ENCODE assay signal across 9 cellular contexts in genomic region chr13:39036212-39036611, GRCh38. TPM values are rescaled to one million over a fixed set of nuclear protein-coding genes. Genes with fewer than 3 reads are reported as not detected.
DNase-seq lines count a peak whose midpoint lies in the region; ATAC-seq, FAIRE-seq and TF ChIP-seq lines count a peak whose summit lies in the region.
"Had no signal": no experiment of that assay in that cellular context is flagged by ENCODE, and none has a peak within 500 bp of the region (broad histone marks: within the 10 kb centered on the region; RNA-seq: fewer than 3 reads in every experiment).

No MANE protein-coding gene starts in this region.

- no peaks in the 10 kb centered on the region for H3K27me3 Mint-ChIP-seq in T-helper 2 cell treated with Interferon-gamma antibody and Interleukin-4, amounts not matched to agents 5 μg/mL and 100 μg/mL, for 36 hours (ENCODE audit: low read depth)

- H3K27ac ChIP-seq in ACC112 (ENCODE audit: low read depth, low read length) = no peak overlapping the region

- H3K4me3 ChIP-seq in ACC112 (ENCODE audit: low read depth, low read length) (peak overlapping the region; percentile 95), retinal pigment epithelial cell (ENCODE audit: low read length) (peak overlapping the region; percentile 94)

- no peaks in the 10 kb centered on the region for H3K27me3 ChIP-seq in ACC112 (ENCODE audit: insufficient read depth, low read length)

- TF ChIP-seq CTCF in retinal pigment epithelial cell (conservative IDR thresholded peaks at IDR 0.05; ENCODE audit: low read depth, low read length) = no peak

- no peaks in the 10 kb centered on the region for H3K9me3 Mint-ChIP-seq in T-helper 2 cell treated with Interferon-gamma antibody and Interleukin-4, amounts not matched to agents 5 μg/mL and 100 μg/mL, for 36 hours

- H3K4me1 Mint-ChIP-seq in T-helper 2 cell treated with Interferon-gamma antibody and Interleukin-4, amounts not matched to agents 5 μg/mL and 100 μg/mL, for 36 hours (ENCODE audit: low read depth) = peaks cover 51% of the 10 kb centered on the region

- H3K36me3 Mint-ChIP-seq in T-helper 2 cell treated with Interferon-gamma antibody and Interleukin-4, amounts not matched to agents 5 μg/mL and 100 μg/mL, for 36 hours (ENCODE audit: low read depth) = peaks cover 28% of the 10 kb centered on the region

- peak overlapping the region; percentile 21 for H2AFZ ChIP-seq in ACC112 (ENCODE audit: low read length, unreplicated experiment)

- peaks cover 53% of the 10 kb centered on the region for H3K79me2 ChIP-seq in ACC112 (ENCODE audit: control insufficient read depth, insufficient read depth, low read length, unreplicated experiment)

- peak; percentile 6 for DNase-seq in H4 (ENCODE audit: low spot score)
- no peak for DNase-seq in T-helper 2 cell treated with Interferon-gamma antibody and Interleukin-4, amounts not matched to agents 5 μg/mL and 100 μg/mL, for 36 hours (ENCODE audit: low spot score)
- peak; percentile 6 for DNase-seq in fibroblast of peridontal ligament (ENCODE audit: extremely low read depth)
- no peak for DNase-seq in retinal pigment epithelial cell (ENCODE audit: low read depth)
- DNase-seq in NCI-H2171 (lab: John Stamatoyannopoulos, UW) = no peak
- DNase-seq in RCC 7860 (ENCODE audit: low spot score) = no peak

- H3K4me1 ChIP-seq in ACC112 (ENCODE audit: control insufficient read depth, insufficient read depth, low read length, unreplicated experiment) = peaks cover 15% of the 10 kb centered on the region

- H3K4me3 Mint-ChIP-seq in T-helper 2 cell treated with Interferon-gamma antibody and Interleukin-4, amounts not matched to agents 5 μg/mL and 100 μg/mL, for 36 hours = peak overlapping the region; percentile 99

- H3K36me3 ChIP-seq in ACC112 (ENCODE audit: insufficient read depth, low read length) = no peaks in the 10 kb centered on the region

- peak overlapping the region; percentile 86 for H3K27ac Mint-ChIP-seq in T-helper 2 cell treated with Interferon-gamma antibody and Interleukin-4, amounts not matched to agents 5 μg/mL and 100 μg/mL, for 36 hours

- ATAC-seq in HG03442 (IDR thresholded peaks at IDR 0.05; ENCODE audit: unreplicated experiment) = no peak

- no peak for FAIRE-seq in RCC 7860 (lab: Jason Lieb, UNC)

RNA-seq across cellular contexts. Expression of gene PROSER1, which starts 1.7 kb away (rescaled TPM):
- total RNA-seq in H4 (2014; rRNA removed; shearing (Covaris generic)) = 6.3 and 12.9 TPM in 2 replicates

RNA-seq across cellular contexts. Expression of gene NHLRC3, which starts 2.0 kb away (rescaled TPM):
- total RNA-seq in H4 (2014; rRNA removed; shearing (Covaris generic)) = 1.6 and 5.1 TPM in 2 replicates

RNA-seq across cellular contexts. Expression of gene STOML3, which starts 45.6 kb away (rescaled TPM):
- total RNA-seq in H4 (2014; rRNA removed; shearing (Covaris generic)) = not detected in 2 replicates
- total RNA-seq: pulmonary artery endothelial cell had no signal

Comparison
In these comparisons a context has a peak if more than half of its experiments do, and no peak if none do; other contexts are left out.
1. DNase-seq: peak in H4 (single experiment) and fibroblast of peridontal ligament (single experiment); none in T-helper 2 cell treated with Interferon-gamma antibody and Interleukin-4, amounts not matched to agents 5 μg/mL and 100 μg/mL, for 36 hours (single experiment), retinal pigment epithelial cell (single experiment), NCI-H2171 (single experiment) and RCC 7860 (single experiment).